9 cellular contexts compared by ENCODE assay signal in genomic region chr1:204445860-204446412, GRCh38. TPM values are rescaled to one million over a fixed set of nuclear protein-coding genes. Genes with fewer than 3 reads are reported as not detected.
A peak's percentile ranks its signal among the peaks of the same experiment; 100 is the strongest.
DNase-seq lines count a peak whose midpoint lies in the region; FAIRE-seq lines count a peak whose summit lies in the region.
"Had no signal": no experiment of that assay in that cellular context is flagged by ENCODE, and none has a peak within 500 bp of the region (broad histone marks: within the 10 kb centered on the region; RNA-seq: fewer than 3 reads in every experiment).

No MANE protein-coding gene starts in this region.

- no peak overlapping the region for H3K4me3 Mint-ChIP-seq in activated naive CD4-positive, alpha-beta T cell treated with anti-CD3 and anti-CD28 coated beads, Interleukin-2, amount 10 ng/mL, durations not matched to agents 7 days and 5 days

- H3K4me1 ChIP-seq in HAP-1, result no peaks in the 10 kb centered on the region

- no peaks in the 10 kb centered on the region for H3K9me3 Mint-ChIP-seq in activated naive CD4-positive, alpha-beta T cell treated with anti-CD3 and anti-CD28 coated beads, Interleukin-2, amount 10 ng/mL, durations not matched to agents 7 days and 5 days

- H3K27ac Mint-ChIP-seq in activated naive CD4-positive, alpha-beta T cell treated with anti-CD3 and anti-CD28 coated beads, Interleukin-2, amount 10 ng/mL, durations not matched to agents 7 days and 5 days, result no peak overlapping the region

- H3K4me3 ChIP-seq in HAP-1, result no peak overlapping the region
- H3K4me3 ChIP-seq: SK-N-MC had no signal

- no peaks in the 10 kb centered on the region for H3K27me3 Mint-ChIP-seq in activated naive CD4-positive, alpha-beta T cell treated with anti-CD3 and anti-CD28 coated beads, Interleukin-2, amount 10 ng/mL, durations not matched to agents 7 days and 5 days

- no peaks in the 10 kb centered on the region for H3K27me3 ChIP-seq in HAP-1 (ENCODE audit: low read depth)

- peaks cover 60% of the 10 kb centered on the region for H3K36me3 Mint-ChIP-seq in activated naive CD4-positive, alpha-beta T cell treated with anti-CD3 and anti-CD28 coated beads, Interleukin-2, amount 10 ng/mL, durations not matched to agents 7 days and 5 days

- peaks cover 16% of the 10 kb centered on the region for H3K36me3 ChIP-seq in HAP-1 (replicated peaks)

- in situ Hi-C loops in HAP-1 (cut with MboI; ENCODE audit: low sequenced_read_pairs), result loop anchor here (5.0 kb wide), 1 partner anchor 56 kb away; no protein-coding TSS in a partner anchor
- in situ Hi-C loops in G401 (cut with HindIII; ENCODE audit: low sequenced_read_pairs), result no loop called here

- FAIRE-seq in urothelium cell line (lab: Jason Lieb, UNC), result no peak

- DNase-seq in COR-L47 (lab: John Stamatoyannopoulos, UW) (peak; percentile 13), HAP-1 (ENCODE audit: low spot score in 2 of 2) (peak; percentile 7 to 83), OCI-M1 (lab: John Stamatoyannopoulos, UW) (peak; percentile 84), kidney tubule cell (ENCODE audit: low spot score) (peak; percentile 21), urothelium cell line (ENCODE audit: low spot score) (peak; percentile 45), cerebellum (ENCODE audit: low spot score) (no peak), G401 (ENCODE audit: low spot score) (no peak)
- DNase-seq in activated naive CD4-positive, alpha-beta T cell treated with anti-CD3 and anti-CD28 coated beads, Interleukin-2, amount 10 ng/mL, durations not matched to agents 7 days and 5 days, result peak; percentile 69

- CTCF ChIA-PET in activated naive CD4-positive, alpha-beta T cell treated with anti-CD3 and anti-CD28 coated beads, Interleukin-2, amount 10 ng/mL, durations not matched to agents 7 days and 5 days (lab: Charles Lee), result interaction anchor here (1.0 to 15.5 kb wide), 22 partner anchors 8 to 361 kb away, joined by 3 to 508 read pairs (median 10); partner anchors contain the start of gene PIK3C2B

- peaks cover 52% of the 10 kb centered on the region for H3K4me1 Mint-ChIP-seq in activated naive CD4-positive, alpha-beta T cell treated with anti-CD3 and anti-CD28 coated beads, Interleukin-2, amount 10 ng/mL, durations not matched to agents 7 days and 5 days

- no peaks in the 10 kb centered on the region for H3K9me3 ChIP-seq in HAP-1

RNA-seq across cellular contexts. Expression of gene PPP1R15B, which starts 34.3 kb away (rescaled TPM):
- 29.7 TPM for total RNA-seq in cerebellum
- total RNA-seq in G401 (2014; rRNA removed; shearing (Covaris generic)), result 16.4 and 30.7 TPM in 2 replicates

RNA-seq across cellular contexts. Expression of gene PIK3C2B, which starts 48.7 kb away (rescaled TPM):
- 32.3 TPM for total RNA-seq in cerebellum
- total RNA-seq in G401 (2014; rRNA removed; shearing (Covaris generic)), result 22.1 and 23.6 TPM in 2 replicates

Comparison
In these comparisons a context has a peak if more than half of its experiments do, and no peak if none do; other contexts are left out.
1. DNase-seq: peak in COR-L47 (single experiment), HAP-1 (2 of 2), OCI-M1 (single experiment), activated naive CD4-positive, alpha-beta T cell treated with anti-CD3 and anti-CD28 coated beads, Interleukin-2, amount 10 ng/mL, durations not matched to agents 7 days and 5 days (single experiment), kidney tubule cell (single experiment) and urothelium cell line (single experiment); none in cerebellum (single experiment) and G401 (single experiment).